In the genomic region with DNA sequence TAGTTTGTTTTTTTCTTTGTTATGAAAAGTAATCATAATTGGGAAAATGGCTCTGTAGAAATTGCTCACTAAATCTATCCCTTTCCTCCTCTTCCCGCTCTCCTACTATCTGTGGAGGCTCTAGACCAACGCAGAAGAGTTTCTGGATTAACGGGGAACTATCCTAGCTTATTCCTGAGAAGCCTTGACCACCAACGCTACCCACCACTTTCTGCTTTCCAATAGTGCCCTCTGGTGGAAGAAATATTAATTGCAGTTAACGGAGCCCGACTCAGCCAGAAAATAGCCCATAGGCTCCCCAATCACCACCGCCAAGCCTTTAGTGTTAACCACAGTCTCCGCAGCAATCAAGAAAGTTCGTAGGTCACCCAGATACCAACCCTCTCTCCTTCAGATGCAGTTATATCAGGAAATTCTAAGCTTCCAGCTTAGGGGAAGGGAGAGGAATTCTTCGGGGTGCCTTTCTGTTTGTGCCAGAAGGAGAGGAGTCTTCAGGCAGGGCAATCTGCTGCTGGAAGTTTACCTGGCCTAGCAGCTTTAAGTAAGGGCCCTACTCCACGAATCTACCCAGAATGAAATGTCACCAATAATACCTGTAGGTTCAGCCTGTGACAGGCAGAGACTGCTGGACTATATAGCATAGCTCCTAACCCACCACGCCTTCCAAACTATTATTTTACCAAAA, we compare ENCODE assay signal across 8 cellular contexts. TPM values are rescaled to one million over a fixed set of nuclear protein-coding genes. Genes with fewer than 3 reads are reported as not detected.
DNase-seq lines count a peak whose midpoint lies in the region; ATAC-seq, FAIRE-seq and TF ChIP-seq lines count a peak whose summit lies in the region.

No MANE protein-coding gene starts in this region.

- peak overlapping the region in 1 of 2 donors; percentile 13 for H3K4me3 Mint-ChIP-seq in effector memory CD8-positive, alpha-beta T cell

- peaks cover 6 to 8% of the 10 kb centered on the region in 2 donors for H3K4me1 Mint-ChIP-seq in effector memory CD8-positive, alpha-beta T cell (ENCODE audit: low read depth in 2 of 2)

- WGBS in suprapubic skin, result 16% methylated on average over 12 of the region's 12 CpGs

- H3K4me3 ChIP-seq in suprapubic skin, result no peak overlapping the region

- H3K4me1 ChIP-seq in suprapubic skin, result peaks cover 5% of the 10 kb centered on the region

- H3K27me3 ChIP-seq in suprapubic skin, result no peaks in the 10 kb centered on the region

- no peaks in the 10 kb centered on the region for H3K9me3 Mint-ChIP-seq in effector memory CD8-positive, alpha-beta T cell

- H3K27me3 Mint-ChIP-seq in effector memory CD8-positive, alpha-beta T cell, result peaks cover 32 to 41% of the 10 kb centered on the region in 2 donors

- no peaks in the 10 kb centered on the region for H3K36me3 ChIP-seq in suprapubic skin

- peak; percentile 80 for ATAC-seq in effector memory CD8-positive, alpha-beta T cell (replicated peaks)
- no peak for ATAC-seq in GM21619 (IDR thresholded peaks at IDR 0.05; ENCODE audit: unreplicated experiment)

- DNase-seq in AG20443 (ENCODE audit: low spot score) (peak; percentile 84), GM18507 (ENCODE audit: extremely low spot score, insufficient read length, low read depth) (peak; percentile 51), NCI-H345 treated with DMSO at 0.1 percent for 48 hours (lab: John Stamatoyannopoulos, UW; ENCODE audit: unreplicated experiment) (peak; percentile 39), medulla oblongata (ENCODE audit: extremely low spot score) (peak; percentile 79), suprapubic skin (ENCODE audit: low spot score in 2 of 2) (no peak)
- DNase-seq in activated CD4-positive, alpha-beta T cell treated with anti-CD3 and anti-CD28 coated beads for 4 hours, result peak; percentile 20 to 46
- peak; percentile 59 to 64 (median 59) for DNase-seq in effector memory CD8-positive, alpha-beta T cell

- peak; percentile 84 for FAIRE-seq in GM18507 (lab: Jason Lieb, UNC)

- no peaks in the 10 kb centered on the region for H3K36me3 Mint-ChIP-seq in effector memory CD8-positive, alpha-beta T cell (ENCODE audit: insufficient read depth)

- H3K9me3 ChIP-seq in suprapubic skin, result no peaks in the 10 kb centered on the region

- peak; percentile 50 to 71 for TF ChIP-seq CTCF in suprapubic skin (IDR thresholded peaks at IDR 0.05)

- no peak for TF ChIP-seq EP300 in suprapubic skin (IDR thresholded peaks at IDR 0.05)

- H3K27ac Mint-ChIP-seq in effector memory CD8-positive, alpha-beta T cell, result peak overlapping the region in 1 of 2 donors; percentile 38

- no peak for TF ChIP-seq POLR2A in suprapubic skin (IDR thresholded peaks at IDR 0.05)

- no peak overlapping the region for H3K27ac ChIP-seq in suprapubic skin

RNA-seq across cellular contexts. Expression of a gene that starts 23.0 kb away (rescaled TPM):
- 10 to 100 TPM; 18.7 to 33.5 (median 22.8) TPM for total RNA-seq in suprapubic skin

Comparison
In these comparisons a context has a peak if more than half of its experiments do, and no peak if none do; other contexts are left out.
1. DNase-seq: peak in AG20443 (single experiment), GM18507 (single experiment), NCI-H345 treated with DMSO at 0.1 percent for 48 hours (single experiment), activated CD4-positive, alpha-beta T cell treated with anti-CD3 and anti-CD28 coated beads for 4 hours (2 of 2), effector memory CD8-positive, alpha-beta T cell (3 of 3) and medulla oblongata (single experiment); none in suprapubic skin (0 of 2).